In the genomic region with DNA sequence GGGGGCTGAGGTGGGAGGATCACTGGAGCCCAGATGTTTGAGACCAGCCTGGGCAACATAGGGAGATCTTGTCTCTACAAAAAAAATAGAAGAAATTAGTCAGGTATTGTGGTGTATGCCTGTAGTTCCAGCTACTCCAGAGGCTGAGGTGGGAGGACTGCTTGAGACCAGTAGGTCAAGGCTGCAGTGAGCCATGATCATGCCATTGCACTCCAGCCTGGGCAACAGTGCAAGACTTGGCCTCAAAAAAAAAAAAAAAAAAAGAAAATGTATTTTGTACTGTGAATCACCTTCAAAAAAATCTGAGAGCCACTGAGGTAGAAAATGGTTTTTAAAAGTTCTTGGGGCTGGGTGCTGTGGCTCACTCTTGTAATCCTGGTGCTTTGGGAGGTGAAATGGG, we compare ENCODE assay signal across 14 cellular contexts. TPM values are rescaled to one million over a fixed set of nuclear protein-coding genes. Genes with fewer than 3 reads are reported as not detected.
DNase-seq lines count a peak whose midpoint lies in the region; ATAC-seq lines count a peak whose summit lies in the region.
"Had no signal": no experiment of that assay in that cellular context is flagged by ENCODE, and none has a peak within 500 bp of the region (broad histone marks: within the 10 kb centered on the region; RNA-seq: fewer than 3 reads in every experiment).

No MANE protein-coding gene starts in this region.

- no peak overlapping the region for H3K4me3 ChIP-seq in GM23248
- H3K4me3 ChIP-seq: HAP-1 had no signal

- intact Hi-C loops in activated CD4-positive, alpha-beta T cell treated with anti-CD3 and anti-CD28 coated beads for 36 hours (cut with DNase I, micrococcal nuclease), result no loop called here

- H3K4me3 Mint-ChIP-seq in activated T-cell treated with anti-CD3 and anti-CD28 coated beads, Interleukin-2, amount 50 U/mL, for 24 hours, result no peak overlapping the region
- no peak overlapping the region for H3K4me3 Mint-ChIP-seq in activated T-helper 17 cell treated with anti-CD3 and anti-CD28 coated beads, Interleukin-2, amount 50 U/mL, for 72 hours
- no peak overlapping the region for H3K4me3 Mint-ChIP-seq in stimulated activated memory B cell treated with anti-CD40 and anti-IgM and Interleukin-4, amounts not matched to agents 10 μg/mL and 1 μg/mL and 100 μg/mL, for 72 hours
- H3K4me3 Mint-ChIP-seq in activated CD4-positive, alpha-beta T cell treated with anti-CD3 and anti-CD28 coated beads for 36 hours, result no peak overlapping the region
- H3K4me3 Mint-ChIP-seq: CD14-positive monocyte had no signal

- H3K79me2 ChIP-seq in GM23248 (ENCODE audit: insufficient read depth), result peaks cover 98% of the 10 kb centered on the region

- peaks cover 72% of the 10 kb centered on the region for H3K4me1 Mint-ChIP-seq in activated T-cell treated with anti-CD3 and anti-CD28 coated beads, Interleukin-2, amount 50 U/mL, for 24 hours (ENCODE audit: low read depth)
- peaks cover 32% of the 10 kb centered on the region for H3K4me1 Mint-ChIP-seq in activated T-helper 17 cell treated with anti-CD3 and anti-CD28 coated beads, Interleukin-2, amount 50 U/mL, for 72 hours
- H3K4me1 Mint-ChIP-seq in stimulated activated memory B cell treated with anti-CD40 and anti-IgM and Interleukin-4, amounts not matched to agents 10 μg/mL and 1 μg/mL and 100 μg/mL, for 72 hours, result peaks cover 61% of the 10 kb centered on the region
- peaks cover 61% of the 10 kb centered on the region for H3K4me1 Mint-ChIP-seq in activated CD4-positive, alpha-beta T cell treated with anti-CD3 and anti-CD28 coated beads for 36 hours

- H3K4me2 ChIP-seq in GM23248 (ENCODE audit: unreplicated experiment), result no peak overlapping the region

- no peaks in the 10 kb centered on the region for H3K27me3 ChIP-seq in GM23248 (replicated peaks; ENCODE audit: insufficient read depth)

- H3K9me3 ChIP-seq in GM23248 (ENCODE audit: low read depth), result no peaks in the 10 kb centered on the region
- H3K9me3 ChIP-seq: HAP-1 had no signal

- peak overlapping the region; percentile 3 for H3K27ac Mint-ChIP-seq in activated T-cell treated with anti-CD3 and anti-CD28 coated beads, Interleukin-2, amount 50 U/mL, for 24 hours
- peak overlapping the region; percentile 4 for H3K27ac Mint-ChIP-seq in activated T-helper 17 cell treated with anti-CD3 and anti-CD28 coated beads, Interleukin-2, amount 50 U/mL, for 72 hours
- peak overlapping the region; percentile 83 for H3K27ac Mint-ChIP-seq in stimulated activated memory B cell treated with anti-CD40 and anti-IgM and Interleukin-4, amounts not matched to agents 10 μg/mL and 1 μg/mL and 100 μg/mL, for 72 hours
- H3K27ac Mint-ChIP-seq in activated CD4-positive, alpha-beta T cell treated with anti-CD3 and anti-CD28 coated beads for 36 hours, result no peak overlapping the region

- peaks cover 65% of the 10 kb centered on the region for H3K36me3 Mint-ChIP-seq in activated T-cell treated with anti-CD3 and anti-CD28 coated beads, Interleukin-2, amount 50 U/mL, for 24 hours (ENCODE audit: low read depth)
- H3K36me3 Mint-ChIP-seq in activated T-helper 17 cell treated with anti-CD3 and anti-CD28 coated beads, Interleukin-2, amount 50 U/mL, for 72 hours (ENCODE audit: low read depth), result peaks cover 63% of the 10 kb centered on the region
- H3K36me3 Mint-ChIP-seq in stimulated activated memory B cell treated with anti-CD40 and anti-IgM and Interleukin-4, amounts not matched to agents 10 μg/mL and 1 μg/mL and 100 μg/mL, for 72 hours, result peaks cover 41% of the 10 kb centered on the region
- H3K36me3 Mint-ChIP-seq in activated CD4-positive, alpha-beta T cell treated with anti-CD3 and anti-CD28 coated beads for 36 hours (ENCODE audit: low read depth), result peaks cover 34% of the 10 kb centered on the region

- H3F3A ChIP-seq in GM23248 (ENCODE audit: insufficient read depth), result peaks cover 20% of the 10 kb centered on the region; the same call in 1 of the 2 replicates

- H3K9me3 Mint-ChIP-seq in activated T-cell treated with anti-CD3 and anti-CD28 coated beads, Interleukin-2, amount 50 U/mL, for 24 hours, result no peaks in the 10 kb centered on the region
- H3K9me3 Mint-ChIP-seq in activated T-helper 17 cell treated with anti-CD3 and anti-CD28 coated beads, Interleukin-2, amount 50 U/mL, for 72 hours, result no peaks in the 10 kb centered on the region
- H3K9me3 Mint-ChIP-seq in stimulated activated memory B cell treated with anti-CD40 and anti-IgM and Interleukin-4, amounts not matched to agents 10 μg/mL and 1 μg/mL and 100 μg/mL, for 72 hours, result no peaks in the 10 kb centered on the region
- H3K9me3 Mint-ChIP-seq in activated CD4-positive, alpha-beta T cell treated with anti-CD3 and anti-CD28 coated beads for 36 hours (ENCODE audit: low read depth), result no peaks in the 10 kb centered on the region
- H3K9me3 Mint-ChIP-seq: CD14-positive monocyte had no signal

- no peak for ATAC-seq in activated T-helper 17 cell treated with anti-CD3 and anti-CD28 coated beads, Interleukin-2, amount 50 U/mL, for 72 hours (replicated peaks)
- ATAC-seq in stimulated activated memory B cell treated with anti-CD40 and anti-IgM and Interleukin-4, amounts not matched to agents 10 μg/mL and 1 μg/mL and 100 μg/mL, for 72 hours, result no peak
- ATAC-seq in HG03342 (IDR thresholded peaks at IDR 0.05; ENCODE audit: unreplicated experiment), result no peak
- no peak for ATAC-seq in activated CD4-positive, alpha-beta T cell treated with anti-CD3 and anti-CD28 coated beads for 36 hours
- ATAC-seq: HepG2 had no signal

- no peaks in the 10 kb centered on the region for H3K9me2 ChIP-seq in GM23248 (ENCODE audit: insufficient read depth)

- H3K27ac ChIP-seq in GM23248, result no peak overlapping the region
- H3K27ac ChIP-seq: 22Rv1 had no signal

- no peak overlapping the region for H2AFZ ChIP-seq in GM23248

- in situ Hi-C loops in GM23248 (cut with MboI), result no loop called here

- no peak overlapping the region for H3K9ac ChIP-seq in GM23248

- no peak for DNase-seq in activated T-cell treated with anti-CD3 and anti-CD28 coated beads, Interleukin-2, amount 50 U/mL, for 24 hours
- no peak for DNase-seq in activated T-cell treated with anti-CD3 and anti-CD28 coated beads, Interleukin-2, amount 50 U/mL, for 48 hours
- DNase-seq in kidney tubule cell (ENCODE audit: low spot score) (peak; percentile 53), GM23248 (no peak)
- no peak for DNase-seq in activated CD4-positive, alpha-beta T cell treated with anti-CD3 and anti-CD28 coated beads for 36 hours
- DNase-seq: Calu3, DMS 273 treated with DMSO at 0.1 percent for 48 hours had no signal

- no peaks in the 10 kb centered on the region for H4K20me1 ChIP-seq in GM23248 (ENCODE audit: insufficient read depth)

- peaks cover 18% of the 10 kb centered on the region for H3K36me3 ChIP-seq in GM23248 (ENCODE audit: low read depth)

- CTCF ChIA-PET in activated CD4-positive, alpha-beta T cell treated with anti-CD3 and anti-CD28 coated beads for 36 hours (lab: Charles Lee), result no interaction called here

- POLR2A ChIA-PET in activated CD4-positive, alpha-beta T cell treated with anti-CD3 and anti-CD28 coated beads for 36 hours (lab: Charles Lee), result no interaction called here

- H3K27me3 Mint-ChIP-seq in activated T-cell treated with anti-CD3 and anti-CD28 coated beads, Interleukin-2, amount 50 U/mL, for 24 hours, result no peaks in the 10 kb centered on the region
- no peaks in the 10 kb centered on the region for H3K27me3 Mint-ChIP-seq in activated T-helper 17 cell treated with anti-CD3 and anti-CD28 coated beads, Interleukin-2, amount 50 U/mL, for 72 hours
- H3K27me3 Mint-ChIP-seq in stimulated activated memory B cell treated with anti-CD40 and anti-IgM and Interleukin-4, amounts not matched to agents 10 μg/mL and 1 μg/mL and 100 μg/mL, for 72 hours, result no peaks in the 10 kb centered on the region
- no peaks in the 10 kb centered on the region for H3K27me3 Mint-ChIP-seq in activated CD4-positive, alpha-beta T cell treated with anti-CD3 and anti-CD28 coated beads for 36 hours

- H3K4me1 ChIP-seq in GM23248 (ENCODE audit: insufficient read depth), result peaks cover 24% of the 10 kb centered on the region

RNA-seq across cellular contexts. Expression of a gene that starts 4.6 kb away (rescaled TPM):
- total RNA-seq in activated T-helper 17 cell treated with anti-CD3 and anti-CD28 coated beads, Interleukin-2, amount 50 U/mL, for 72 hours, result 10 to 100 TPM; 22.3 to 35.4 TPM
- total RNA-seq in GM23248 (2014; rRNA removed; shearing (Covaris generic)), result 28.4 and 31.6 TPM in 2 replicates
- 27.6 and 29.8 TPM in 2 replicates for polyA plus RNA-seq in GM23248 (2016; fragmentation: Nextera tagmentation; extraction: Ambion mirVana)
- total RNA-seq in activated CD4-positive, alpha-beta T cell treated with anti-CD3 and anti-CD28 coated beads for 36 hours, result 10 to 100 TPM; 36.2 to 36.3 TPM
